In the genomic region with DNA sequence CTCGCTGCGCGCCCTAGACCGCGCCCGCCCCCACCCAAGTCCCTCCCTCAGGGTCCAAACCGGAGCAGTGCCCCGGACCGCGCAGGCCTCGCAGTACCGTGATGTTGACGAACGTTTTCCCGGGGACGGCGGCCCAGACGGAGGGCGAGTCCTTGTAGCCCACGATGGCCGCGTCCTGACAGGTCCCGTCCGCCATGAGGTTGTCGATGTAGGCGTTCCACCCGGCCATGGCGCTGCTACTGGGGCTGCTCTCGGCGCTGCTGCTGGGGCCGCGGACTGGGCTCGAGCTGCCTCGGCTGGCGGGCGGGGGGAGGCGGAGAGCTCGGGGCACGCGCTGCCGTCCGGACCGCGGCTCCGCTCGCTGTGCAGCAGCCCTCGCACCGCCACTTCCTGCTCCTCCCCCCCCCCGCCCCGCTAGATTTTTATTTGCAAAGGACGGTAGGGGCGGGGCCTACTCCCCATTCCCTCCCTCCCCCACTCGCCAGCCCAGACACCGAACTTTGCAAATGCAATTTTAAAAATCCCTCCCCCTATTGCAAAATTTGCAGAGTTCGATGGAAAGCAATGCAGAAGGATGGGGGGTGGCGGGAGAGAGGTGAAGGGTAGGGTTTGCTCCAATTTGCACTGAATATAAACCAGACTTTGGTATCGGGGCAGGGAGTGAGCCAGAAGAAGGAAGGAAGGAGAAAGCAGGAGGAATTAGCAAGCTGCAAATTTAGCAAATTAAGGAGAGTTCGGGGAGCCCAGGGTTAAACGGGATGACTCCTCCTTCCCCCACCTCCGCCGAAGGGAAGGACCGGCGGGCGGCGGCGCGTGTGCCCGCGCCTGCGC, we compare ENCODE assay signal across 8 cellular contexts. TPM values are rescaled to one million over a fixed set of nuclear protein-coding genes. Genes with fewer than 3 reads are reported as not detected.
DNase-seq lines count a peak whose midpoint lies in the region; ATAC-seq and TF ChIP-seq lines count a peak whose summit lies in the region.

Gene PFN1, minus strand, starts transcription at position 365 of the 831 bp plus-strand sequence. Its CDS starts 136 bp downstream, at position 229.

- H3K9me3 ChIP-seq in CD4-positive, alpha-beta memory T cell (ENCODE audit: control insufficient read depth in 1 of 2, low read length in 2 of 2), result no peaks in the 10 kb centered on the region
- no peaks in the 10 kb centered on the region for H3K9me3 ChIP-seq in adipocyte (ENCODE audit: control insufficient read depth, low read length)
- no peaks in the 10 kb centered on the region for H3K9me3 ChIP-seq in cardiac muscle cell (ENCODE audit: low read depth)
- peaks cover 1% of the 10 kb centered on the region for H3K9me3 ChIP-seq in trophoblast cell (ENCODE audit: insufficient read depth, low read depth, low read length)
- H3K9me3 ChIP-seq in thyroid gland, result no peaks in the 10 kb centered on the region

- H3K18ac ChIP-seq in trophoblast cell (ENCODE audit: low read length), result peak within 1 kb of the TSS; percentile 96

- peaks cover 0 to 2% (median 0%) of the 10 kb centered on the region in 8 donors for H3K9me3 Mint-ChIP-seq in CD4-positive, alpha-beta memory T cell

- peak; percentile 90 to 94 (median 91) for DNase-seq in CD4-positive, alpha-beta memory T cell
- DNase-seq in NCI-H1092 treated with DMSO at 0.1 percent for 48 hours (lab: John Stamatoyannopoulos, UW) (peak; percentile 68), T follicular helper cell (ENCODE audit: low read depth) (peak; percentile 85), adipocyte (ENCODE audit: low read depth) (peak; percentile 98), cardiac muscle cell (ENCODE audit: low read depth in 1 of 2, low spot score in 1 of 2) (peak; percentile 88 to 97), trophoblast cell (peak; percentile 83 to 96), thyroid gland (peak; percentile 90 to 92)

- peaks cover 29% of the 10 kb centered on the region for H3K36me3 ChIP-seq in CD4-positive, alpha-beta memory T cell (ENCODE audit: insufficient read depth, low read length)
- H3K36me3 ChIP-seq in adipocyte (ENCODE audit: control insufficient read depth, insufficient read depth, low read length, severe bottlenecking) (peaks cover 33% of the 10 kb centered on the region), cardiac muscle cell (peaks cover 26% of the 10 kb centered on the region), trophoblast cell (ENCODE audit: control insufficient read depth in 1 of 2, insufficient read depth in 2 of 2, low read length in 2 of 2) (peaks cover 23 to 34% of the 10 kb centered on the region in 2 experiments), thyroid gland (peaks cover 0 to 7% of the 10 kb centered on the region in 2 donors)

- H2AFZ ChIP-seq in trophoblast cell (ENCODE audit: insufficient read depth, low read length, poor library complexity), result peak within 1 kb of the TSS; percentile 47

- peak within 1 kb of the TSS; percentile 98 for H4K8ac ChIP-seq in trophoblast cell (ENCODE audit: low read depth, low read length)

- peak within 1 kb of the TSS; percentile 91 for H3K4me2 ChIP-seq in trophoblast cell (ENCODE audit: low read length)

- POLR2A ChIA-PET in CD4-positive, alpha-beta memory T cell (lab: Charles Lee; ENCODE audit: partially characterized antibody), result interaction anchor here (0.8 to 25.3 kb wide), 22 partner anchors 9 to 805 kb away, joined by 3 to 973 read pairs (median 6); partner anchors contain the start of genes ARRB2, C17orf107, CAMTA2 and CHRNE

- no peak within 1 kb of the TSS for H3K23ac ChIP-seq in trophoblast cell (ENCODE audit: low read length)

- TF ChIP-seq POLR2A in thyroid gland (IDR thresholded peaks at IDR 0.05), result peak; percentile 70 to 77

- peak within 1 kb of the TSS; percentile 94 for H3K27ac ChIP-seq in CD4-positive, alpha-beta memory T cell (ENCODE audit: low read depth, low read length)
- peak within 1 kb of the TSS; percentile 94 for H3K27ac ChIP-seq in cardiac muscle cell
- H3K27ac ChIP-seq in trophoblast cell (ENCODE audit: low read depth, low read length), result peak within 1 kb of the TSS; percentile 100
- H3K27ac ChIP-seq in thyroid gland, result peak within 1 kb of the TSS; percentile 91 to 98 (median 94)

- TF ChIP-seq CTCF in cardiac muscle cell (IDR thresholded peaks at IDR 0.05; ENCODE audit: low read depth, low read length), result no peak
- no peak for TF ChIP-seq CTCF in thyroid gland (IDR thresholded peaks at IDR 0.05)

- H3K79me2 ChIP-seq in trophoblast cell (ENCODE audit: control insufficient read depth, insufficient read depth, low read length, poor library complexity), result peaks cover 26% of the 10 kb centered on the region

- H3K79me1 ChIP-seq in trophoblast cell (ENCODE audit: low read length), result peaks cover 30% of the 10 kb centered on the region

- peak within 1 kb of the TSS; percentile 76 to 94 for H3K4me3 ChIP-seq in CD4-positive, alpha-beta memory T cell (ENCODE audit: low read length in 2 of 2)
- peak within 1 kb of the TSS; percentile 98 for H3K4me3 ChIP-seq in adipocyte (ENCODE audit: low read length)
- H3K4me3 ChIP-seq in cardiac muscle cell, result peak within 1 kb of the TSS; percentile 96
- H3K4me3 ChIP-seq in trophoblast cell (ENCODE audit: low read depth, low read length), result peak within 1 kb of the TSS; percentile 100
- peak within 1 kb of the TSS; percentile 98 to 99 (median 99) for H3K4me3 ChIP-seq in thyroid gland (replicated peaks in 1 of 3)

- no peaks in the 10 kb centered on the region for H3K27me3 Mint-ChIP-seq in CD4-positive, alpha-beta memory T cell

- H3K4me1 Mint-ChIP-seq in CD4-positive, alpha-beta memory T cell, result peaks cover 25 to 65% (median 43%) of the 10 kb centered on the region in 4 donors

- CTCF ChIA-PET in CD4-positive, alpha-beta memory T cell (lab: Charles Lee; ENCODE audit: partially characterized antibody), result interaction anchor here (0.8 to 2.9 kb wide), 2 partner anchors 19 to 39 kb away, joined by 3 to 15 read pairs; partner anchors contain the start of gene SPAG7

- peaks cover 31 to 42% of the 10 kb centered on the region in 2 donors for H3K36me3 Mint-ChIP-seq in CD4-positive, alpha-beta memory T cell

- intact Hi-C loops in CD4-positive, alpha-beta memory T cell (cut with micrococcal nuclease), result loop anchor here (1.0 to 2.0 kb wide), 3 partner anchors 8 to 238 kb away; partner anchors contain the start of genes ARRB2, INCA1, KIF1C and RNF167
- intact Hi-C loops in thyroid gland (cut with DNase I), result no loop called here

- no CpG with 5 or more reads among the region's 70 CpGs for WGBS in trophoblast cell (ENCODE audit: extremely low coverage, insufficient coverage, insufficient read length)
- 0% methylated on average over 28 to 32 of the region's 70 CpGs for WGBS in thyroid gland, 2 donors

- peak within 1 kb of the TSS; percentile 99 for H2AK5ac ChIP-seq in trophoblast cell (ENCODE audit: low read length)

- peak; percentile 19 for ATAC-seq in GM21825 (IDR thresholded peaks at IDR 0.05; ENCODE audit: unreplicated experiment)

- peak within 1 kb of the TSS; percentile 96 for H3K4ac ChIP-seq in trophoblast cell (ENCODE audit: low read depth, low read length)

- H4K91ac ChIP-seq in trophoblast cell (ENCODE audit: low read depth, low read length), result peak within 1 kb of the TSS; percentile 100

- H3K4me1 ChIP-seq in CD4-positive, alpha-beta memory T cell (ENCODE audit: insufficient read depth, low read length), result peaks cover 48% of the 10 kb centered on the region
- peaks cover 42% of the 10 kb centered on the region for H3K4me1 ChIP-seq in adipocyte (ENCODE audit: control insufficient read depth, insufficient read depth, low read length)
- peaks cover 35% of the 10 kb centered on the region for H3K4me1 ChIP-seq in cardiac muscle cell (ENCODE audit: low read depth)
- peaks cover 28 to 39% of the 10 kb centered on the region in 2 experiments for H3K4me1 ChIP-seq in trophoblast cell (ENCODE audit: control insufficient read depth in 1 of 2, insufficient read depth in 2 of 2, low read length in 2 of 2)
- peaks cover 19 to 58% of the 10 kb centered on the region in 2 donors for H3K4me1 ChIP-seq in thyroid gland

- no peaks in the 10 kb centered on the region for H3K27me3 ChIP-seq in CD4-positive, alpha-beta memory T cell (ENCODE audit: insufficient read depth, low read length)
- H3K27me3 ChIP-seq in adipocyte (replicated peaks; ENCODE audit: control insufficient read depth, insufficient read depth, low read length) (no peaks in the 10 kb centered on the region), cardiac muscle cell (no peaks in the 10 kb centered on the region), trophoblast cell (ENCODE audit: insufficient read depth, low read length) (no peaks in the 10 kb centered on the region), thyroid gland (no peaks in the 10 kb centered on the region)

- peak within 1 kb of the TSS; percentile 95 for H3K14ac ChIP-seq in trophoblast cell (ENCODE audit: low read length)

- H2BK5ac ChIP-seq in trophoblast cell (ENCODE audit: low read depth, low read length, poor library complexity), result peak within 1 kb of the TSS; percentile 99

- H2BK12ac ChIP-seq in trophoblast cell (ENCODE audit: low read length), result peak within 1 kb of the TSS; percentile 61

- peak within 1 kb of the TSS; percentile 100 for H3K9ac ChIP-seq in adipocyte (ENCODE audit: low read length)
- H3K9ac ChIP-seq in trophoblast cell (ENCODE audit: low read length), result peak within 1 kb of the TSS; percentile 98

- H3K4me3 Mint-ChIP-seq in CD4-positive, alpha-beta memory T cell, result peak within 1 kb of the TSS; percentile 95 to 100 (median 99)

- peak within 1 kb of the TSS; percentile 97 for H4K12ac ChIP-seq in trophoblast cell (ENCODE audit: low read depth, low read length)

- H2BK120ac ChIP-seq in trophoblast cell (ENCODE audit: insufficient read depth, low read length, poor library complexity), result peak within 1 kb of the TSS; percentile 99

- H3K27ac Mint-ChIP-seq in CD4-positive, alpha-beta memory T cell, result peak within 1 kb of the TSS; percentile 92 to 100 (median 98)

RNA-seq across cellular contexts. Expression of gene PFN1, which starts in this region (rescaled TPM):
- 100 to 1,000 TPM; 560 to 585 TPM for total RNA-seq in CD4-positive, alpha-beta memory T cell
- polyA plus RNA-seq in CD4-positive, alpha-beta memory T cell, result 1,000 to 10,000 TPM; 2,226 to 2,605 TPM
- total RNA-seq in cardiac muscle cell (1,337 and 2,688 TPM in 2 replicates), thyroid gland (100 to 1,000 TPM; 228 to 606 (median 328) TPM)
- 1,185 and 1,476 TPM in 2 replicates for polyA plus RNA-seq in cardiac muscle cell
- 1,571 and 1,587 TPM in 2 replicates for polyA plus RNA-seq in trophoblast cell (2013)

Comparison
In these comparisons a context has a peak if more than half of its experiments do, and no peak if none do; other contexts are left out.
1. Peak in every context shown above with its lines: DNase-seq, ATAC-seq, H3K4me3 ChIP-seq and H3K27ac ChIP-seq.